1 cellular context compared by ENCODE assay signal in the genomic region with DNA sequence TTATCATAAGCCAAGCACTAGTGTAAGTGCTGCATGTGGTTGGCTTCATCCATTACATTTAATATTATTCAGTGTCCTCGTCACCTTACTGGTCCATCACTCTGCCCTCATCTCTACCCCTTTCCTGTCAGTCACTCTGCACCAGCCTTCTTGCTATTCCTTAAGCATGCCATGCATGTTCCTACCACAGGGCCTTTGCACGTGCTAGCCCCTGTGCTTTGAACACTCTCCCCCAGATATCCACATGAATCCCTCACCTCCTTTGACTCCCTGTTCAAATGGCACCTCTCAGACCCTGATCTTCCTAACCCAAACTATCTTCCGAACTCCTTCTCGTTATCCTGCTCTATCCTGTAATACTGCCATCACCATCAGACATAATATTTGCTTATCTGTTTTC.
TF ChIP-seq lines count a peak whose summit lies in the region.

No MANE protein-coding gene starts in this region.

TF ChIP-seq in HEK293, 187 proteins besides CTCF, POLR2A, EP300 and RAD21:
- TF ChIP-seq, protein P1, sequence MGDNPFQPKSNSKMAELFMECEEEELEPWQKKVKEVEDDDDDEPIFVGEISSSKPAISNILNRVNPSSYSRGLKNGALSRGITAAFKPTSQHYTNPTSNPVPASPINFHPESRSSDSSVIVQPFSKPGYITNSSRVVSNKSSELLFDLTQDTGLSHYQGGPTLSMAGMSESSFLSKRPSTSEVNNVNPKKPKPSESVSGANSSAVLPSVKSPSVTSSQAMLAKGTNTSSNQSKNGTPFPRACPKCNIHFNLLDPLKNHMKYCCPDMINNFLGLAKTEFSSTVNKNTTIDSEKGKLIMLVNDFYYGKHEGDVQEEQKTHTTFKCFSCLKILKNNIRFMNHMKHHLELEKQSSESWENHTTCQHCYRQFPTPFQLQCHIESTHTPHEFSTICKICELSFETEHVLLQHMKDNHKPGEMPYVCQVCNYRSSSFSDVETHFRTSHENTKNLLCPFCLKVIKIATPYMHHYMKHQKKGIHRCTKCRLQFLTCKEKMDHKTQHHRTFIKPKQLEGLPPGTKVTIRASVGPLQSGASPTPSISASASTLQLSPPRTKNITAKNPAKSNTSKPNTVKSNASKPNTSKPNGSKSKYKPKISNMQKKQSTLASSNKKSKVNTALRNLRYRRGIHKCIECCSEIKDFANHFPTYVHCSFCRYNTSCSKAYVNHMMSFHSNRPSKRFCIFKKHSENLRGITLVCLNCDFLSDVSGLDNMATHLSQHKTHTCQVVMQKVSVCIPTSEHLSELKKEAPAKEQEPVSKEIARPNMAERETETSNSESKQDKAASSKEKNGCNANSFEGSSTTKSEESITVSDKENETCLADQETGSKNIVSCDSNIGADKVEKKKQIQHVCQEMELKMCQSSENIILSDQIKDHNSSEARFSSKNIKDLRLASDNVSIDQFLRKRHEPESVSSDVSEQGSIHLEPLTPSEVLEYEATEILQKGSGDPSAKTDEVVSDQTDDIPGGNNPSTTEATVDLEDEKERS (tag by site-specific recombination; IDR thresholded peaks at IDR 0.05): peak; percentile 86; the same call in 1 of the 2 replicates
- TF ChIP-seq ZNF830 (tag by site-specific recombination; IDR thresholded peaks at IDR 0.05; ENCODE audit: low read depth) (no peak), ZNF600 (tag by site-specific recombination; IDR thresholded peaks at IDR 0.05) (no peak), KLF1 (tag by site-specific recombination; IDR thresholded peaks at IDR 0.05) (no peak), ZNF302 (tag by site-specific recombination; IDR thresholded peaks at IDR 0.05; ENCODE audit: low read depth) (no peak), ZBTB17 (tag by site-specific recombination; IDR thresholded peaks at IDR 0.05) (no peak), AEBP2 (tag by site-specific recombination; IDR thresholded peaks at IDR 0.05; ENCODE audit: borderline replicate concordance) (no peak), ZBTB6 (tag by site-specific recombination; IDR thresholded peaks at IDR 0.05) (no peak), ZNF37A (tag by site-specific recombination; IDR thresholded peaks at IDR 0.05) (no peak), ZNF248 (tag by site-specific recombination; IDR thresholded peaks at IDR 0.05) (no peak), ZBTB8A (tag by site-specific recombination; IDR thresholded peaks at IDR 0.05) (no peak), ZSCAN23 (tag by site-specific recombination; IDR thresholded peaks at IDR 0.05) (no peak), ZNF580 (tag by site-specific recombination; IDR thresholded peaks at IDR 0.05) (peak; percentile 51; the same call in 1 of the 2 replicates), ELK4 (IDR thresholded peaks at IDR 0.05; ENCODE audit: borderline replicate concordance, low read depth, low read length) (no peak), KLF17 (tag by site-specific recombination; IDR thresholded peaks at IDR 0.05) (no peak), ZNF23 (tag by site-specific recombination; IDR thresholded peaks at IDR 0.05; ENCODE audit: borderline replicate concordance) (no peak), ZNF324 (tag by site-specific recombination; IDR thresholded peaks at IDR 0.05) (no peak), ZNF623 (tag by site-specific recombination; IDR thresholded peaks at IDR 0.05) (peak; percentile 100), ZNF416 (tag by site-specific recombination; IDR thresholded peaks at IDR 0.05) (no peak), ZNF239 (tag by site-specific recombination; IDR thresholded peaks at IDR 0.05) (no peak), ZNF391 (tag by site-specific recombination; IDR thresholded peaks at IDR 0.05; ENCODE audit: borderline replicate concordance, low read depth) (0 out of 2 replicates have a peak, but pooled peaks have one; percentile 19)
TF ChIP-seq in HEK293: peak in this region for 4.
